ENCODE assay signal across 25 cellular contexts in the genomic region with DNA sequence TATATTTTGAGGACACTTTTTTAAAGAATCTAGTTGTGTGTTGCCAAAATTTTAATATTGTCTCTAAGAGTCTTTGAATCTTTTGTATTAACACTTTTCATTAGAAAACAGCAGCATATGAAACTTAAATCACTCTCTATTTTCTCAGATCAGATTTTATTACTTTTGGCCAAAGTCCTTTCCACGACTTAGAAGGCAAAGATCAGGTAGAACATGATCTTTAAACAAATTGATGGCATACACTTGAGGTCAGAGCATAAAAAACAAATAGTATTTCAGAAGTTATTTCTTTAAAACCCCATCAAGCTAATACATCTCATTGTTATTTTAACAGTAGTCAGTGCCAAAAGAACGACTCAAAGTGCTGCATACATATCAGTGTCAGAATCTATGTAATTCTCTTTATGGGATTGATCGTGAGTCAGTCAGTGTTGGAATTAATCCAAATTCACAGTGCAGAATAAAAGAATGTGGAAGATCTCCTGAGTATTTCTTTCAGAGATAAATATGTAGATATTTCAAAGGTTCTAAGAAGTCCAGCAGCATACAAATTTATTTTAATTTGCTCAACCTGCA. TPM values are rescaled to one million over a fixed set of nuclear protein-coding genes. Genes with fewer than 3 reads are reported as not detected.
A peak's percentile ranks its signal among the peaks of the same experiment; 100 is the strongest.
DNase-seq lines count a peak whose midpoint lies in the region; ATAC-seq and TF ChIP-seq lines count a peak whose summit lies in the region.
"Had no signal": no experiment of that assay in that cellular context is flagged by ENCODE, and none has a peak within 500 bp of the region (broad histone marks: within the 10 kb centered on the region; RNA-seq: fewer than 3 reads in every experiment).

No MANE protein-coding gene starts in this region.

- TF ChIP-seq RAD21 in IMR-90 (IDR thresholded peaks at IDR 0.05; ENCODE audit: low read length) = no peak

- no TSS peak for BruUV-seq in IMR-90 (replicated peaks; lab: Mats Ljungman, UMichigan)
- no TSS peak for BruUV-seq in mammary epithelial cell (replicated peaks; lab: Mats Ljungman, UMichigan)

- TF ChIP-seq POLR2A in IMR-90 (IDR thresholded peaks at IDR 0.05; ENCODE audit: low read depth, low read length) = no peak

- no peak overlapping the region for H3K56ac ChIP-seq in IMR-90 (ENCODE audit: extremely low read depth, insufficient read depth, low read length)

- POLR2A ChIA-PET in IMR-90 (lab: Charles Lee; ENCODE audit: unreplicated experiment) = no interaction called here

- no peak overlapping the region for H2BK5ac ChIP-seq in IMR-90 (ENCODE audit: low read depth, low read length, poor library complexity, severe bottlenecking)

- ATAC-seq in IMR-90 (ENCODE audit: low read depth) = no peak
- ATAC-seq in foreskin keratinocyte = peak; percentile 58
- ATAC-seq: activated CD8-positive, alpha-beta T cell treated with anti-CD3 and anti-CD28 coated beads, Interleukin-2, amount 10 ng/mL, durations not matched to agents 7 days and 5 days; activated T-cell treated with anti-CD3 and anti-CD28 coated beads, Interleukin-2, amount 50 U/mL, for 72 hours; GM23338; sciatic nerve; stimulated activated naive CD8-positive, alpha-beta T cell treated with anti-CD3 and anti-CD28 coated beads, Interleukin-15, amount 100 ng/mL, for 72 hours had no signal

- H3K36me3 ChIP-seq in IMR-90 (ENCODE audit: control insufficient read depth, insufficient read depth, low read length) (no peaks in the 10 kb centered on the region), mammary epithelial cell (ENCODE audit: insufficient read depth, low read length) (no peaks in the 10 kb centered on the region)
- H3K36me3 ChIP-seq: MG63, SJSA1 had no signal

- no CpG with 5 or more reads among the region's 3 CpGs for WGBS in IMR-90 (ENCODE audit: extremely low coverage in 2 of 2, insufficient read length in 1 of 2), 2 experiments
- 7% methylated on average over 3 of the region's 3 CpGs for WGBS in mammary epithelial cell (ENCODE audit: low coverage, missing lambda C conversion rate)

- H3K4ac ChIP-seq in IMR-90 (ENCODE audit: low read depth, low read length) = no peak overlapping the region

- H3K18ac ChIP-seq in IMR-90 (ENCODE audit: low read depth, low read length) = no peak overlapping the region

- H2BK20ac ChIP-seq in IMR-90 (ENCODE audit: low read depth, low read length) = no peak overlapping the region

- intact Hi-C loops in IMR-90 (cut with micrococcal nuclease) (no loop called here), mammary epithelial cell (cut with micrococcal nuclease) (no loop called here)

- H3K14ac ChIP-seq in IMR-90 (replicated peaks; ENCODE audit: low read depth, low read length) = no peak overlapping the region

- no peaks in the 10 kb centered on the region for H3K9me1 ChIP-seq in IMR-90 (ENCODE audit: insufficient read depth, low read length)

- no peak overlapping the region for H3K4me3 ChIP-seq in IMR-90 (ENCODE audit: insufficient read depth, low read depth, low read length)
- H3K4me3 ChIP-seq in mammary epithelial cell (replicated peaks in 1 of 3; ENCODE audit: insufficient read depth in 1 of 3, low read depth in 2 of 3, low read length in 3 of 3) = no peak overlapping the region
- H3K4me3 ChIP-seq: GM23338, MG63, SJSA1 had no signal

- no peak overlapping the region for H4K8ac ChIP-seq in IMR-90 (ENCODE audit: low read depth in 2 of 2, low read length in 2 of 2)

- in situ Hi-C loops in IMR-90 (cut with MboI; ENCODE audit: low sequenced_read_pairs) = no loop called here
- in situ Hi-C loops in mammary epithelial cell (cut with MboI; ENCODE audit: low sequenced_read_pairs in 2 of 2) = no loop called here

- H3K9me3 ChIP-seq in IMR-90 (ENCODE audit: control insufficient read depth, insufficient read depth, low read length) = no peaks in the 10 kb centered on the region
- H3K9me3 ChIP-seq in mammary epithelial cell (replicated peaks; ENCODE audit: insufficient read depth, low read length) = no peaks in the 10 kb centered on the region
- H3K9me3 ChIP-seq: MG63, SJSA1 had no signal

- H2AK9ac ChIP-seq in IMR-90 (replicated peaks; ENCODE audit: low read depth, low read length, poor library complexity) = no peak overlapping the region

- dilution Hi-C loops in IMR-90 (cut with HindIII; ENCODE audit: low sequenced_read_pairs, unreplicated experiment) (no loop called here), mammary epithelial cell (cut with HindIII; ENCODE audit: low sequenced_read_pairs) (no loop called here)

- no peak overlapping the region for H2BK15ac ChIP-seq in IMR-90 (ENCODE audit: low read depth, low read length)

- CTCF ChIA-PET in IMR-90 (lab: Yijun Ruan, JAX) = interaction anchor here (0.6 kb wide), 1 partner anchor 9 kb away, joined by 5 read pairs; no protein-coding TSS in a partner anchor
- CTCF ChIA-PET in mammary epithelial cell (lab: Charles Lee; ENCODE audit: low non-redundant PET) = no interaction called here

- H3K23ac ChIP-seq in IMR-90 (ENCODE audit: low read depth, low read length) = no peak overlapping the region

- H3K4me2 ChIP-seq in IMR-90 (ENCODE audit: low read depth, low read length) (no peak overlapping the region), mammary epithelial cell (ENCODE audit: insufficient read depth, low read depth, low read length) (no peak overlapping the region)
- H3K4me2 ChIP-seq: GM23338 had no signal

- H4K91ac ChIP-seq in IMR-90 (ENCODE audit: insufficient read depth, low read depth, low read length) = no peak overlapping the region

- H3K4me1 ChIP-seq in IMR-90 (ENCODE audit: control insufficient read depth, insufficient read depth, low read length) (no peaks in the 10 kb centered on the region), mammary epithelial cell (ENCODE audit: insufficient read depth, low read length) (no peaks in the 10 kb centered on the region), foreskin keratinocyte (no peaks in the 10 kb centered on the region)
- H3K4me1 ChIP-seq: SJSA1 had no signal

- no peaks in the 10 kb centered on the region for H3K79me2 ChIP-seq in mammary epithelial cell (ENCODE audit: insufficient read depth, low read length)

- no peak overlapping the region for H3K27ac ChIP-seq in IMR-90 (ENCODE audit: insufficient read depth, low read length)
- H3K27ac ChIP-seq in mammary epithelial cell (ENCODE audit: insufficient read depth, low read depth, low read length) = no peak overlapping the region
- no peak overlapping the region for H3K27ac ChIP-seq in foreskin keratinocyte
- H3K27ac ChIP-seq: SJSA1 had no signal

- H2AK5ac ChIP-seq in IMR-90 (ENCODE audit: low read depth, low read length) = no peak overlapping the region

- H3K27me3 ChIP-seq in IMR-90 (ENCODE audit: control insufficient read depth, insufficient read depth, low read length) (no peaks in the 10 kb centered on the region), mammary epithelial cell (ENCODE audit: insufficient read depth, low read length) (no peaks in the 10 kb centered on the region), foreskin keratinocyte (no peaks in the 10 kb centered on the region)
- H3K27me3 ChIP-seq: MG63, SJSA1 had no signal

- TF ChIP-seq CTCF in IMR-90 (conservative IDR thresholded peaks at IDR 0.05; ENCODE audit: low read depth, low read length) (no peak), mammary epithelial cell (conservative IDR thresholded peaks at IDR 0.05 in 1 of 2, IDR thresholded peaks at IDR 0.05 in 1 of 2; ENCODE audit: extremely low read depth in 1 of 2, insufficient read depth in 1 of 2, low read depth in 1 of 2, low read length in 2 of 2) (no peak), foreskin keratinocyte (conservative IDR thresholded peaks at IDR 0.05) (no peak)

- H4K20me1 ChIP-seq in IMR-90 (ENCODE audit: insufficient read depth, low read length) (no peaks in the 10 kb centered on the region), mammary epithelial cell (ENCODE audit: insufficient read depth, low read length) (no peaks in the 10 kb centered on the region)

- no peak overlapping the region for H4K5ac ChIP-seq in IMR-90 (ENCODE audit: low read depth, low read length)

- H2AFZ ChIP-seq in IMR-90 (replicated peaks; ENCODE audit: low read length, poor library complexity) = no peak overlapping the region
- no peak overlapping the region for H2AFZ ChIP-seq in mammary epithelial cell (ENCODE audit: low read depth, low read length)
- H2AFZ ChIP-seq: GM23338 had no signal

- H3K9ac ChIP-seq in IMR-90 (ENCODE audit: low read depth, low read length) (no peak overlapping the region), mammary epithelial cell (ENCODE audit: insufficient read depth, low read length) (no peak overlapping the region)

- DNase-seq in A172 (ENCODE audit: low spot score) = peak; percentile 39
- peak; percentile 12 for DNase-seq in IMR-90
- peak; percentile 9 for DNase-seq in mammary epithelial cell
- peak in 1 of 2 donors; percentile 67 for DNase-seq in foreskin keratinocyte
- no peak for DNase-seq in NCI-H1436 treated with DMSO at 0.1 percent for 48 hours (lab: John Stamatoyannopoulos, UW)
- no peak for DNase-seq in NK-92 (lab: John Stamatoyannopoulos, UW; ENCODE audit: unreplicated experiment)
- no peak for DNase-seq in NCI-H82 (lab: John Stamatoyannopoulos, UW)
- no peak for DNase-seq in DMS53 (lab: John Stamatoyannopoulos, UW)
- DNase-seq: activated CD4-positive, CD25-positive, alpha-beta regulatory T cell; activated CD8-positive, alpha-beta T cell treated with anti-CD3 and anti-CD28 coated beads, Interleukin-2, amount 10 ng/mL, durations not matched to agents 7 days and 5 days; activated T-cell treated with anti-CD3 and anti-CD28 coated beads, Interleukin-2, amount 50 U/mL, for 72 hours; CD4-positive, alpha-beta T cell; central memory CD4-positive, alpha-beta T cell; endodermal cell; MG63; NCI-H187; NCI-H510A; occipital lobe; stimulated activated CD4-positive, alpha-beta T cell treated with anti-CD3 and anti-CD28 coated beads, Interleukin-2, amount 100 ng/mL, for 24 hours; stimulated activated naive CD8-positive, alpha-beta T cell treated with anti-CD3 and anti-CD28 coated beads, Interleukin-15, amount 100 ng/mL, for 72 hours; trophoblast cell had no signal

- no peak overlapping the region for H2BK120ac ChIP-seq in IMR-90 (ENCODE audit: low read depth, low read length)

- H3K79me1 ChIP-seq in IMR-90 (ENCODE audit: low read depth in 1 of 2, low read length in 2 of 2) = no peaks in the 10 kb centered on the region

TF ChIP-seq in IMR-90, 13 proteins besides CTCF, POLR2A, EP300 and RAD21 (continues in another document):
- TF ChIP-seq RFX5 (IDR thresholded peaks at IDR 0.05; ENCODE audit: low read depth, low read length) = no peak
- TF ChIP-seq RCOR1 (IDR thresholded peaks at IDR 0.05; ENCODE audit: insufficient replicate concordance, low read length) = no peak
- no peak for TF ChIP-seq NFE2L2 (IDR thresholded peaks at IDR 0.05; ENCODE audit: low read depth, low read length)
- TF ChIP-seq FOS (IDR thresholded peaks at IDR 0.05; ENCODE audit: low read depth, low read length) = no peak

RNA-seq across cellular contexts. Expression of a gene that starts 9.6 kb away (rescaled TPM):
- 0.43 TPM in 1 of 2 replicates, not detected in the other for total RNA-seq in A172 (2014; rRNA removed; shearing (Covaris generic))
- total RNA-seq in IMR-90 (2012; rRNA removed) = not detected in 2 replicates
- polyA plus RNA-seq in IMR-90 (2012; rRNA removed) = not detected in 2 replicates
- not detected in 2 replicates for polyA plus RNA-seq in IMR-90 (2012; cell fraction: cytosol; rRNA removed)
- polyA plus RNA-seq in IMR-90 (2012; cell fraction: nucleus; rRNA removed; ENCODE audit: low replicate concordance) = not detected in 2 replicates
- not detected for total RNA-seq in mammary epithelial cell
- not detected for polyA plus RNA-seq in mammary epithelial cell
- polyA minus RNA-seq in mammary epithelial cell = not detected
- total RNA-seq in foreskin keratinocyte = not detected in 2 replicates
- 0.06 TPM in 1 of 2 replicates, not detected in the other for polyA plus RNA-seq in foreskin keratinocyte
- total RNA-seq: activated CD8-positive, alpha-beta T cell treated with anti-CD3 and anti-CD28 coated beads, Interleukin-2, amount 10 ng/mL, durations not matched to agents 7 days and 5 days; activated T-cell treated with anti-CD3 and anti-CD28 coated beads, Interleukin-2, amount 50 U/mL, for 72 hours; CD4-positive, alpha-beta T cell; occipital lobe; SJSA1; T-helper 2 cell treated with Interferon-gamma antibody and Interleukin-4, amounts not matched to agents 100 ng/mL and 5 ng/mL, for 36 hours had no signal

Comparison
In these comparisons a context has a peak if more than half of its experiments do, and no peak if none do; other contexts are left out.
1. DNase-seq: peak in A172 (single experiment), IMR-90 (single experiment) and mammary epithelial cell (single experiment); none in NCI-H1436 treated with DMSO at 0.1 percent for 48 hours (single experiment), NK-92 (single experiment), NCI-H82 (single experiment) and DMS53 (single experiment).